ENCODE assay signal across 8 cellular contexts in genomic region chr10:110311357-110311949, GRCh38. TPM values are rescaled to one million over a fixed set of nuclear protein-coding genes. Genes with fewer than 3 reads are reported as not detected.
DNase-seq lines count a peak whose midpoint lies in the region; ATAC-seq, FAIRE-seq and TF ChIP-seq lines count a peak whose summit lies in the region.

No MANE protein-coding gene starts in this region.

- no peak overlapping the region for H3K4me3 ChIP-seq in CD4-positive, alpha-beta memory T cell (ENCODE audit: low read length in 2 of 2)
- H3K4me3 ChIP-seq in WI38 (ENCODE audit: low read depth, low read length) (no peak overlapping the region), epithelial cell of proximal tubule (ENCODE audit: low read depth, low read length) (no peak overlapping the region)

- no peaks in the 10 kb centered on the region for H3K36me3 Mint-ChIP-seq in CD4-positive, alpha-beta memory T cell
- no peaks in the 10 kb centered on the region for H3K36me3 Mint-ChIP-seq in natural killer cell

- peaks cover 1% of the 10 kb centered on the region for H3K4me1 ChIP-seq in CD4-positive, alpha-beta memory T cell (ENCODE audit: insufficient read depth, low read length)

- ATAC-seq in natural killer cell (peak in 2 of 3 donors; percentile 75 to 76), HG03025 (IDR thresholded peaks at IDR 0.05; ENCODE audit: low FRiP score, unreplicated experiment) (no peak), HG02798 (IDR thresholded peaks at IDR 0.05; ENCODE audit: poor library complexity, unreplicated experiment) (no peak)

- FAIRE-seq in GM19239 (lab: Jason Lieb, UNC): peak; percentile 94

- CTCF ChIA-PET in CD4-positive, alpha-beta memory T cell (lab: Charles Lee; ENCODE audit: partially characterized antibody): interaction anchor here (0.8 to 2.7 kb wide), 6 partner anchors 43 to 237 kb away, joined by 3 to 32 read pairs (median 4); no protein-coding TSS in a partner anchor

- no peaks in the 10 kb centered on the region for H3K9me3 Mint-ChIP-seq in CD4-positive, alpha-beta memory T cell
- no peaks in the 10 kb centered on the region for H3K9me3 Mint-ChIP-seq in natural killer cell

- TF ChIP-seq CTCF in WI38 (IDR thresholded peaks at IDR 0.05; ENCODE audit: low read depth, low read length): peak; percentile 48; the same call in 1 of the 2 replicates
- TF ChIP-seq CTCF in epithelial cell of proximal tubule (conservative IDR thresholded peaks at IDR 0.05; ENCODE audit: low read depth, low read length): peak; percentile 74
- TF ChIP-seq CTCF in natural killer cell (IDR thresholded peaks at IDR 0.05): peak; percentile 34

- intact Hi-C loops in CD4-positive, alpha-beta memory T cell (cut with micrococcal nuclease): loop anchor here (1.0 to 2.0 kb wide), 4 partner anchors 43 to 289 kb away; no protein-coding TSS in a partner anchor
- intact Hi-C loops in natural killer cell (cut with micrococcal nuclease): no loop called here

- H3K27me3 ChIP-seq in CD4-positive, alpha-beta memory T cell (ENCODE audit: insufficient read depth, low read length): no peaks in the 10 kb centered on the region

- no peaks in the 10 kb centered on the region for H3K27me3 Mint-ChIP-seq in CD4-positive, alpha-beta memory T cell
- H3K27me3 Mint-ChIP-seq in natural killer cell (ENCODE audit: low read depth in 2 of 2): peaks cover 4 to 18% of the 10 kb centered on the region in 2 donors

- peak; percentile 43 to 56 (median 48) for DNase-seq in CD4-positive, alpha-beta memory T cell
- DNase-seq in GM19239 (ENCODE audit: insufficient read length, low spot score) (no peak), NCI-H1694 (lab: John Stamatoyannopoulos, UW) (peak; percentile 56), epithelial cell of proximal tubule (ENCODE audit: low read depth) (no peak), natural killer cell (no peak)

- POLR2A ChIA-PET in CD4-positive, alpha-beta memory T cell (lab: Charles Lee; ENCODE audit: partially characterized antibody): no interaction called here

- H3K27ac Mint-ChIP-seq in CD4-positive, alpha-beta memory T cell: peak overlapping the region in 1 of 7 donors; percentile 9
- H3K27ac Mint-ChIP-seq in natural killer cell: no peak overlapping the region

- H3K36me3 ChIP-seq in CD4-positive, alpha-beta memory T cell (ENCODE audit: insufficient read depth, low read length): no peaks in the 10 kb centered on the region

- no peaks in the 10 kb centered on the region for H3K9me3 ChIP-seq in CD4-positive, alpha-beta memory T cell (ENCODE audit: control insufficient read depth in 1 of 2, low read length in 2 of 2)

- H3K4me3 Mint-ChIP-seq in CD4-positive, alpha-beta memory T cell: no peak overlapping the region
- H3K4me3 Mint-ChIP-seq in natural killer cell: no peak overlapping the region

- peaks cover 0 to 7% (median 0%) of the 10 kb centered on the region in 4 donors for H3K4me1 Mint-ChIP-seq in CD4-positive, alpha-beta memory T cell
- H3K4me1 Mint-ChIP-seq in natural killer cell: no peaks in the 10 kb centered on the region

- no peak overlapping the region for H3K27ac ChIP-seq in CD4-positive, alpha-beta memory T cell (ENCODE audit: low read depth, low read length)

RNA-seq across cellular contexts. Expression of gene SMNDC1, which starts 6.7 kb away (rescaled TPM):
- 10 to 100 TPM; 39.0 to 39.3 TPM for total RNA-seq in CD4-positive, alpha-beta memory T cell
- 10 to 100 TPM; 11.3 to 22.6 TPM for polyA plus RNA-seq in CD4-positive, alpha-beta memory T cell
- 4.1 and 5.9 TPM in 2 replicates for total RNA-seq in epithelial cell of proximal tubule
- 10 to 100 TPM; 53.3 to 56.3 (median 55.3) TPM for total RNA-seq in natural killer cell

Comparison
In these comparisons a context has a peak if more than half of its experiments do, and no peak if none do; other contexts are left out.
1. DNase-seq: peak in CD4-positive, alpha-beta memory T cell (5 of 5) and NCI-H1694 (single experiment); none in GM19239 (single experiment), epithelial cell of proximal tubule (single experiment) and natural killer cell (single experiment).
2. ATAC-seq: peak in natural killer cell (2 of 3); none in HG03025 (single experiment) and HG02798 (single experiment).
3. Peak in every context shown above with its lines, with median percentiles within 50 percentile points of each other: CTCF ChIP-seq.